Comparison of ENCODE assay signal across 1 cellular context in genomic region chr1:47201179-47201578, GRCh38.
A peak's percentile ranks its signal among the peaks of the same experiment; 100 is the strongest.
TF ChIP-seq lines count a peak whose summit lies in the region.

No MANE protein-coding gene starts in this region.

TF ChIP-seq in IMR-90, 13 proteins besides CTCF, POLR2A, EP300 and RAD21 (continued from another document):
- peak; percentile 30; the same call in 1 of the 2 replicates for TF ChIP-seq MXI1 (IDR thresholded peaks at IDR 0.05; ENCODE audit: borderline replicate concordance, low read depth, low read length)
- TF ChIP-seq USF2 (IDR thresholded peaks at IDR 0.05; ENCODE audit: low read depth, low read length) = no peak
- TF ChIP-seq FOS (IDR thresholded peaks at IDR 0.05; ENCODE audit: low read depth, low read length) = no peak
- TF ChIP-seq SMC3 (IDR thresholded peaks at IDR 0.05; ENCODE audit: low read depth, low read length) = no peak
TF ChIP-seq in IMR-90: peak in this region for 2.
